Comparison of ENCODE assay signal across 27 cellular contexts in the genomic region with DNA sequence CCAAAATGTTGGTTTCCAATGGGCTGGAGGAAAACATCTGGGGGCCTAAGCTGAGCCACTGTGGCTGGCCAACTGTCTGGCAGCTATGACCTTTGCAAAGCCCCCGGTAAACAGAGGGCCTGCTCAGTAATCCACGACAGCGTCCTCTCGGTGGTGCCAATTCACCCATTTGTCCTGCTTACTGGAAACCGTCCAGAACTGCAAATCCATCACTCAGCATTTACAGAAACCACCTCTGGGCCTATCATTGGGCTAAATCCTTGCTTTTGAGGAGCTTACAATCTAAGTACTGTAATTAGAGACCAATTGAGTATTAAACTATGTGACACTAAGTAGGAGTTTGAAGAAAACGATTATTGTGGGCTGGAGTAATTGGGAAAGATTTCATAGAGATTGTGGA.
"Had no signal": no experiment of that assay in that cellular context is flagged by ENCODE, and none has a peak within 500 bp of the region (broad histone marks: within the 10 kb centered on the region; RNA-seq: fewer than 3 reads in every experiment).

No MANE protein-coding gene starts in this region.

- H3K27me3 ChIP-seq: neural progenitor cell, neutrophil, stomach, testis, thyroid gland, transverse colon, upper lobe of left lung, vagina had no signal

- H3K27ac ChIP-seq: left ventricle myocardium inferior, neural progenitor cell, neutrophil, skin epidermis, stomach, testis, thyroid gland, transverse colon, upper lobe of left lung, vagina had no signal

- H3K4me3 Mint-ChIP-seq: mesothelial cell of epicardium; naive B cell; natural killer cell; nephron progenitor cell; neural progenitor cell; stimulated activated naive B cell treated with anti-CD40 and anti-IgM and Interleukin-4, amounts not matched to agents 10 μg/mL and 1 μg/mL and 100 μg/mL, for 72 hours had no signal

- H3K9me3 ChIP-seq: left ventricle myocardium inferior, neutrophil, stomach, testis, thyroid gland, transverse colon, upper lobe of left lung, vagina had no signal

- DNase-seq: islet precursor cell; left ventricle myocardium inferior; mesendoderm; naive B cell; natural killer cell; nephron progenitor cell; occipital lobe; right cardiac atrium; stimulated activated CD4-positive, alpha-beta T cell treated with anti-CD3 and anti-CD28 coated beads, Interleukin-12 subunit alpha, Interleukin-12 subunit beta, amount 100 ng/mL, for 4 hours; stimulated activated CD4-positive, alpha-beta T cell treated with anti-CD3 and anti-CD28 coated beads, Interleukin-15, amount 100 ng/mL, for 24 hours; stimulated activated CD4-positive, alpha-beta T cell treated with anti-CD3 and anti-CD28 coated beads, Interleukin-2, amount 100 ng/mL, for 24 hours; stimulated activated CD4-positive, alpha-beta T cell treated with anti-CD3 and anti-CD28 coated beads, Interleukin-4, amount 100 ng/mL, for 1 hour; stimulated activated naive B cell treated with anti-CD40 and anti-IgM and Interleukin-4, amounts not matched to agents 10 μg/mL and 1 μg/mL and 100 μg/mL, for 72 hours; stimulated activated naive CD8-positive, alpha-beta T cell treated with anti-CD3 and anti-CD28 coated beads, Interleukin-15, Interleukin-2, amounts not matched to agents 100 U/mL and 50 U/mL, for 24 hours; stomach; testis; thyroid gland; transverse colon; upper lobe of left lung had no signal

- H3K36me3 ChIP-seq: left ventricle myocardium inferior, neural progenitor cell, neutrophil, stomach, thyroid gland, transverse colon, upper lobe of left lung, vagina had no signal

- H3K9me3 Mint-ChIP-seq: natural killer cell; nephron progenitor cell; neural progenitor cell; stimulated activated naive B cell treated with anti-CD40 and anti-IgM and Interleukin-4, amounts not matched to agents 10 μg/mL and 1 μg/mL and 100 μg/mL, for 72 hours had no signal

- H3K36me3 Mint-ChIP-seq: mesothelial cell of epicardium, natural killer cell had no signal

- H3K27ac Mint-ChIP-seq: mesothelial cell of epicardium; naive B cell; natural killer cell; nephron progenitor cell; neural progenitor cell; progenitor cell of endocrine pancreas; stimulated activated naive B cell treated with anti-CD40 and anti-IgM and Interleukin-4, amounts not matched to agents 10 μg/mL and 1 μg/mL and 100 μg/mL, for 72 hours had no signal

- H3K4me1 ChIP-seq: left ventricle myocardium inferior, neural progenitor cell, stomach, testis, thyroid gland, transverse colon, upper lobe of left lung, vagina had no signal

- H2AFZ ChIP-seq: neural progenitor cell had no signal

- ATAC-seq: natural killer cell; right cardiac atrium; sciatic nerve; stimulated activated naive B cell treated with anti-CD40 and anti-IgM and Interleukin-4, amounts not matched to agents 10 μg/mL and 1 μg/mL and 100 μg/mL, for 72 hours; stimulated activated naive CD8-positive, alpha-beta T cell treated with anti-CD3 and anti-CD28 coated beads, Interleukin-15, Interleukin-2, amounts not matched to agents 100 U/mL and 50 U/mL, for 24 hours had no signal

- H3K4me2 ChIP-seq: neural progenitor cell had no signal

- H3K4me1 Mint-ChIP-seq: mesothelial cell of epicardium; naive B cell; natural killer cell; nephron progenitor cell; stimulated activated naive B cell treated with anti-CD40 and anti-IgM and Interleukin-4, amounts not matched to agents 10 μg/mL and 1 μg/mL and 100 μg/mL, for 72 hours had no signal

- H3K4me3 ChIP-seq: left ventricle myocardium inferior, lung, neural progenitor cell, skin epidermis, stomach, testis, thyroid gland, transverse colon, upper lobe of left lung, vagina had no signal

- H3K27me3 Mint-ChIP-seq: naive B cell; progenitor cell of endocrine pancreas; stimulated activated naive B cell treated with anti-CD40 and anti-IgM and Interleukin-4, amounts not matched to agents 10 μg/mL and 1 μg/mL and 100 μg/mL, for 72 hours had no signal
